In the genomic region with DNA sequence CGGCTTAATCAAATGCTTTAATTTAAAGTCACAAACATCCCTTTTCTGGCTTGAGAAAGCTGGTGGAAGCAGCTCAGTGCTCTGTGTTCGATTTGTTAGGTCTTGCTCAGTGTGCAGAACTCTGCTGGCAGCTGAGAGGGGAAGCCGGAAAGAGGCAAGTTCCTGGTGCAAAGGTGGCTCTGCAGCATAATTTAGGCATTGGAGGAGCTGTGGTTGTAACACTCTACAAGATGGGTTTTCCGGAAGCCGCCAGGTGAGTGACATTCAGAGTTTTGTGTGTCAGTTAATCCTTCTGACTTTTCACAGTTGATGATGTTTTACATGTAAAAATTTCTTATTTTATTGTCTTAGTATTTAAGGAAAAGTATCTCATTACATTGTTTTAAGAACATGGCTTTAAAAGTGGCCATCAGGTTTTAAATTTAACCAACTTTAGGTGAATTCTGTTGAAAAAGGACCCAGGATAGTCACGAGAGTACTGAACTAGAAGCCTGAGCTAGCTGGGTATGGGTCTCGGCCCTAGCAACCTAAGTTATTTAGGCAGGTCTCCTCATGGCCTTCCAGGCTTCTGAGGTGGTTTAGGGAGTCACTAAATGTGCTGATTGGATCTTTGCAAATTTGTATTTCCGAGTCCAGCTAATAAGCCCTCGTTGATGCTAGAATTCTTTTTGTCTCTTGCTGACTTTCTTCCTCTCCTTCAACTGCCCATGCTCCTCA, we compare ENCODE assay signal across 8 cellular contexts. TPM values are rescaled to one million over a fixed set of nuclear protein-coding genes. Genes with fewer than 3 reads are reported as not detected.
DNase-seq lines count a peak whose midpoint lies in the region; ATAC-seq, FAIRE-seq and TF ChIP-seq lines count a peak whose summit lies in the region.

No MANE protein-coding gene starts in this region.

- peak overlapping the region; percentile 95 for H3K4me3 Mint-ChIP-seq in activated CD4-positive, alpha-beta T cell treated with anti-CD3 and anti-CD28 coated beads, Interleukin-2, amount 10 ng/mL, durations not matched to agents 24 days and 14 days

- 1% methylated on average over 9 of the region's 9 CpGs for WGBS in HepG2 (ENCODE audit: low lambda C conversion rate)

- peak overlapping the region; percentile 65 for H3K27ac Mint-ChIP-seq in activated CD4-positive, alpha-beta T cell treated with anti-CD3 and anti-CD28 coated beads, Interleukin-2, amount 10 ng/mL, durations not matched to agents 24 days and 14 days

- peaks cover 24% of the 10 kb centered on the region for H3K4me1 Mint-ChIP-seq in activated CD4-positive, alpha-beta T cell treated with anti-CD3 and anti-CD28 coated beads, Interleukin-2, amount 10 ng/mL, durations not matched to agents 24 days and 14 days

- peak in 1 of 2 experiments; percentile 49; a peak in 1 of 4 replicates for TF ChIP-seq EP300 in HepG2 (IDR thresholded peaks at IDR 0.05; ENCODE audit: low read depth in 2 of 2, low read length in 2 of 2)
- TF ChIP-seq EP300 in HepG2 (CRISPR knock-in tag; IDR thresholded peaks at IDR 0.05; ENCODE audit: borderline replicate concordance) = peak; percentile 49; the same call in 1 of the 2 replicates

- no peaks in the 10 kb centered on the region for H4K20me1 ChIP-seq in HepG2 (ENCODE audit: insufficient read depth, low read length)

- ATAC-seq in GM19043 (IDR thresholded peaks at IDR 0.05; ENCODE audit: low read depth, unreplicated experiment) (peak; percentile 95), HG03520 (IDR thresholded peaks at IDR 0.05; ENCODE audit: unreplicated experiment) (peak; percentile 92), HepG2 (peak; percentile 99)

- peak overlapping the region; percentile 88 for H3K4me2 ChIP-seq in HepG2 (ENCODE audit: low read depth, low read length)

- H3K9me3 ChIP-seq in HepG2 (ENCODE audit: low read length) = no peaks in the 10 kb centered on the region

- peaks cover 14% of the 10 kb centered on the region for H3K36me3 Mint-ChIP-seq in activated CD4-positive, alpha-beta T cell treated with anti-CD3 and anti-CD28 coated beads, Interleukin-2, amount 10 ng/mL, durations not matched to agents 24 days and 14 days (ENCODE audit: low read depth)

- in situ Hi-C loops in HepG2 (cut with HindIII; ENCODE audit: extremely low pct_ligation_motif_present, low pct_unique_long_range_greater_than_20kb) = no loop called here

- no peaks in the 10 kb centered on the region for H3K9me3 Mint-ChIP-seq in activated CD4-positive, alpha-beta T cell treated with anti-CD3 and anti-CD28 coated beads, Interleukin-2, amount 10 ng/mL, durations not matched to agents 24 days and 14 days

- POLR2A ChIA-PET in HepG2 (lab: Yijun Ruan, JAX) = interaction anchor here (0.7 to 1.8 kb wide), 7 partner anchors 27 to 181 kb away, joined by 3 to 7 read pairs (median 4); partner anchors contain the start of gene ECHDC2

- peak overlapping the region; percentile 79 for H3K4me3 ChIP-seq in AG10803 (ENCODE audit: low read length)
- peak overlapping the region; percentile 59 to 92 (median 76) for H3K4me3 ChIP-seq in HepG2 (replicated peaks in 1 of 3; ENCODE audit: insufficient read depth in 1 of 3, low read depth in 2 of 3, low read length in 3 of 3)

- peaks cover 24% of the 10 kb centered on the region for H3K79me2 ChIP-seq in HepG2 (ENCODE audit: insufficient read depth, low read length)

- no peaks in the 10 kb centered on the region for H3K27me3 Mint-ChIP-seq in activated CD4-positive, alpha-beta T cell treated with anti-CD3 and anti-CD28 coated beads, Interleukin-2, amount 10 ng/mL, durations not matched to agents 24 days and 14 days

- intact Hi-C loops in activated CD4-positive, alpha-beta T cell treated with anti-CD3 and anti-CD28 coated beads, Interleukin-2, amount 10 ng/mL, durations not matched to agents 24 days and 14 days (cut with micrococcal nuclease) = loop anchor here (2.0 kb wide), 1 partner anchor 88 kb away; the partner anchor contains the start of gene SCP2
- intact Hi-C loops in HepG2 (cut with micrococcal nuclease; ENCODE audit: unreplicated experiment) = loop anchor here (1.0 kb wide), 1 partner anchor 10 kb away; no protein-coding TSS in a partner anchor

- peak; percentile 95 for FAIRE-seq in HepG2 (lab: Jason Lieb, UNC)

- TF ChIP-seq CTCF in AG10803 (conservative IDR thresholded peaks at IDR 0.05; ENCODE audit: low read length) = no peak; the same call in 1 of the 2 replicates
- no peak for TF ChIP-seq CTCF in HepG2 (CRISPR knock-in tag; IDR thresholded peaks at IDR 0.05)

- H2AFZ ChIP-seq in HepG2 (ENCODE audit: low read length) = peak overlapping the region; percentile 96

- no peaks in the 10 kb centered on the region; a peak in 1 of 5 replicates for H3K36me3 ChIP-seq in HepG2 (replicated peaks in 1 of 2; ENCODE audit: control insufficient read depth in 1 of 2, insufficient read depth in 2 of 2, low read length in 2 of 2)

- CTCF ChIA-PET in HepG2 (lab: Yijun Ruan, JAX; ENCODE audit: low intra/inter-chr PET ratio, low total read pairs) = no interaction called here

- peak overlapping the region; percentile 73 for H3K27ac ChIP-seq in HepG2 (ENCODE audit: extremely low read length, insufficient read depth, low read length)

- TF ChIP-seq POLR2A in HepG2 (IDR thresholded peaks at IDR 0.05; ENCODE audit: insufficient read depth in 1 of 2, low read depth in 2 of 2, low read length in 2 of 2) = peak; percentile 52 to 54

- BruUV-seq in HepG2 (replicated peaks; lab: Mats Ljungman, UMichigan) = TSS peak; percentile 72

- H3K27me3 ChIP-seq in HepG2 (ENCODE audit: control insufficient read depth in 1 of 2, insufficient read depth in 2 of 2, low read length in 2 of 2) = no peaks in the 10 kb centered on the region; a peak in 1 of 5 replicates

- DNase-seq in AG10803 (ENCODE audit: low read depth) = peak; percentile 92
- peak; percentile 89 for DNase-seq in NCI-H526 treated with DMSO at 0.1 percent for 48 hours (lab: John Stamatoyannopoulos, UW)
- DNase-seq in activated CD4-positive, alpha-beta T cell treated with anti-CD3 and anti-CD28 coated beads, Interleukin-2, amount 10 ng/mL, durations not matched to agents 24 days and 14 days = peak; percentile 94
- DNase-seq in dermis microvascular lymphatic vessel endothelial cell (ENCODE audit: low read depth in 2 of 2) = peak; percentile 85 to 88
- peak; percentile 90 for DNase-seq in HepG2 (ENCODE audit: low spot score)
- peak; percentile 59 to 62 for DNase-seq in stimulated activated CD4-positive, alpha-beta T cell treated with anti-CD3 and anti-CD28 coated beads, Interleukin-2, amount 100 ng/mL, for 48 hours

- TF ChIP-seq RAD21 in HepG2 (CRISPR knock-in tag; IDR thresholded peaks at IDR 0.05) = no peak; the same call in 1 of the 2 replicates

- peak overlapping the region; percentile 80 for H3K9ac ChIP-seq in HepG2 (ENCODE audit: insufficient read depth, low read depth, low read length)

- H3K4me1 ChIP-seq in HepG2 (ENCODE audit: insufficient read depth, low read length) = peaks cover 21% of the 10 kb centered on the region

TF ChIP-seq in HepG2, 621 proteins besides CTCF, POLR2A, EP300 and RAD21 (continues in another document):
- TF ChIP-seq ZNF574 (CRISPR knock-in tag; IDR thresholded peaks at IDR 0.05) (peak; percentile 85), ZFP36 (IDR thresholded peaks at IDR 0.05; ENCODE audit: borderline replicate concordance, low read depth, low read length, partially characterized antibody) (no peak)

RNA-seq across cellular contexts. Expression of gene PODN, which starts 47.1 kb away (rescaled TPM):
- not detected in 2 replicates for total RNA-seq in activated CD4-positive, alpha-beta T cell treated with anti-CD3 and anti-CD28 coated beads, Interleukin-2, amount 10 ng/mL, durations not matched to agents 24 days and 14 days
- total RNA-seq in dermis microvascular lymphatic vessel endothelial cell (0.13 TPM in 1 of 2 replicates, not detected in the other), HepG2 (2016; rRNA removed; fragmentation: Illumina TruSeq; extraction: Trizol) (not detected in 2 replicates)
- total RNA-seq in HepG2 (2016; cell fraction: cytosol; rRNA removed; fragmentation: Illumina TruSeq; extraction: Trizol; ENCODE audit: low read depth) = not detected in 2 replicates
- total RNA-seq in HepG2 (2016; cell fraction: insoluble cytoplasmic fraction; rRNA removed; fragmentation: Illumina TruSeq; extraction: Trizol) = not detected in 2 replicates
- not detected in 2 replicates for total RNA-seq in HepG2 (2016; cell fraction: membrane; rRNA removed; fragmentation: Illumina TruSeq; extraction: Trizol)
- total RNA-seq in HepG2 (2016; cell fraction: nucleus; rRNA removed; fragmentation: Illumina TruSeq; extraction: Trizol) = not detected in 2 replicates
- 0.10 and 0.13 TPM in 2 replicates for polyA plus RNA-seq in HepG2 (2011; rRNA removed)
- polyA plus RNA-seq in HepG2 (2011; cell fraction: cytosol; rRNA removed) = 0.03 TPM in 1 of 2 replicates, not detected in the other
- 0.29 and 0.56 TPM in 2 replicates for polyA plus RNA-seq in HepG2 (2011; cell fraction: nucleus; rRNA removed)
- polyA plus RNA-seq in HepG2 (2012) = 0.38 and 0.40 TPM in 2 replicates
- polyA plus RNA-seq in HepG2 (2016; cell fraction: cytosol; fragmentation: Illumina TruSeq; extraction: Trizol; ENCODE audit: low read depth) = not detected in 2 replicates
- polyA plus RNA-seq in HepG2 (2016; cell fraction: insoluble cytoplasmic fraction; fragmentation: Illumina TruSeq; extraction: Trizol; ENCODE audit: low read depth) = not detected in 2 replicates
- polyA plus RNA-seq in HepG2 (2016; cell fraction: membrane; fragmentation: Illumina TruSeq; extraction: Trizol; ENCODE audit: low read depth) = not detected in 2 replicates
- not detected in 2 replicates for polyA plus RNA-seq in HepG2 (2016; cell fraction: nucleus; fragmentation: Illumina TruSeq; extraction: Trizol; ENCODE audit: insufficient read depth, low read depth)
- polyA minus RNA-seq in HepG2 (2011; rRNA and poly(A)+ RNA removed; ENCODE audit: low replicate concordance) = 0.10 TPM in 1 of 2 replicates, not detected in the other
- polyA minus RNA-seq in HepG2 (2011; cell fraction: cytosol; rRNA and poly(A)+ RNA removed) = not detected in 2 replicates
- polyA minus RNA-seq in HepG2 (2011; cell fraction: nucleus; rRNA and poly(A)+ RNA removed) = 0.25 TPM in 1 of 2 replicates, not detected in the other

Comparison
In these comparisons a context has a peak if more than half of its experiments do, and no peak if none do; other contexts are left out.
1. Peak in every context shown above with its lines: DNase-seq, ATAC-seq, H3K4me3 ChIP-seq and H3K27ac ChIP-seq.